Comparison of ENCODE assay signal across 31 cellular contexts in the genomic region with DNA sequence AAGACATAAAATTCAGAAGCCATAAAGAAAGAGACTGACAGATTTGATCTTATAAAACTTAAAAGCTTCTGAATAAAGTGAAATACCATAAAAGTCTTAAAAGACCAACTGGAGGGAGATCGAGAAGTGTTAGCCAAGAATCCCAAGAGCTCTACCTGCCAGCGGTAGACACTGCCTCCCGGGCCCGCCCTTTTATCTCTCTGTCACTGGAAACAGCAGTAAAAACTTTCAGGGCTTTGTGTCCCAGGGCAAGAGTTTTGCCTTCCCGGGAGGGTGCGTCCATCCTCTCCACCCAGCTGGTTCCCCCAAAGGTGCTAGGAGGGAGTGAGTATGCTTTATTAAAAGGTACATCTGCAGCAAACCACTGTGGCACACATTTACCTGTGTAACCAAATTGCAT. TPM values are rescaled to one million over a fixed set of nuclear protein-coding genes. Genes with fewer than 3 reads are reported as not detected.
"Had no signal": no experiment of that assay in that cellular context is flagged by ENCODE, and none has a peak within 500 bp of the region (broad histone marks: within the 10 kb centered on the region; RNA-seq: fewer than 3 reads in every experiment).

No MANE protein-coding gene starts in this region.

- DNase-seq: effector CD8-positive, alpha-beta T cell; foreskin keratinocyte; glutamatergic neuron; heart right ventricle; hippocampal formation; kidney glomerular epithelial cell; left ventricle myocardium superior; lower lobe of right lung; natural killer cell; pancreas; stimulated activated CD4-positive, alpha-beta T cell treated with anti-CD3 and anti-CD28 coated beads, Interleukin-2, amount 100 ng/mL, for 24 hours; stimulated activated CD4-positive, alpha-beta T cell treated with anti-CD3 and anti-CD28 coated beads, Interleukin-4, amount 100 ng/mL, for 4 hours; stimulated activated naive CD8-positive, alpha-beta T cell treated with anti-CD3 and anti-CD28 coated beads, Interleukin-15, Interleukin-2, amounts not matched to agents 100 U/mL and 50 U/mL, for 24 hours; substantia nigra; testis; tibial artery; upper lobe of right lung; uterus had no signal

- H3K4me3 ChIP-seq: esophagus muscularis mucosa, gastroesophageal sphincter, heart right ventricle, lower lobe of right lung, pancreas, prostate gland, right atrium auricular region, testis, tibial artery, upper lobe of right lung, uterus had no signal

- H3K36me3 ChIP-seq: esophagus muscularis mucosa, gastroesophageal sphincter, heart right ventricle, lower lobe of right lung, neutrophil, pancreas, prostate gland, right atrium auricular region, tibial artery, upper lobe of right lung, uterus had no signal

- ATAC-seq: foreskin keratinocyte; gastroesophageal sphincter; heart right ventricle; left ventricle myocardium superior; lower lobe of right lung; natural killer cell; pancreas; sciatic nerve; stimulated activated memory B cell treated with anti-CD40 and anti-IgM and Interleukin-4, amounts not matched to agents 10 μg/mL and 1 μg/mL and 100 μg/mL, for 72 hours; stimulated activated naive CD8-positive, alpha-beta T cell treated with anti-CD3 and anti-CD28 coated beads, Interleukin-15, Interleukin-2, amounts not matched to agents 100 U/mL and 50 U/mL, for 24 hours; upper lobe of right lung had no signal

- H3K4me1 ChIP-seq: foreskin keratinocyte, gastroesophageal sphincter, lower lobe of right lung, pancreas, prostate gland, right atrium auricular region, testis, tibial artery, upper lobe of right lung, uterus had no signal

- H3K27ac ChIP-seq: esophagus muscularis mucosa, foreskin keratinocyte, gastroesophageal sphincter, heart right ventricle, lower lobe of right lung, neutrophil, pancreas, prostate gland, right atrium auricular region, testis, tibial artery, upper lobe of right lung, uterus had no signal

- H3K9me3 ChIP-seq: esophagus muscularis mucosa, gastroesophageal sphincter, heart right ventricle, lower lobe of right lung, neutrophil, pancreas, prostate gland, right atrium auricular region, testis, tibial artery, upper lobe of right lung, uterus had no signal

- H3K27me3 ChIP-seq: heart right ventricle, pancreas, right atrium auricular region, testis, upper lobe of right lung, uterus had no signal

RNA-seq across cellular contexts. Expression of gene PLA2G12B, which starts 5.8 kb away (rescaled TPM):
- total RNA-seq: cerebellum, endothelial cell of umbilical vein, epithelial cell of proximal tubule, esophagus muscularis mucosa, fibroblast of lung, foreskin keratinocyte, gastroesophageal sphincter, left ventricle myocardium superior, mesenteric fat pad, natural killer cell, omental fat pad, pancreas, prostate gland, sciatic nerve, testis, uterus had no signal

RNA-seq across cellular contexts. Expression of gene OIT3, which starts 55.2 kb away (rescaled TPM):
- total RNA-seq: epithelial cell of proximal tubule, esophagus muscularis mucosa, foreskin keratinocyte, left ventricle myocardium superior, mesenteric fat pad, natural killer cell, omental fat pad, prostate gland, sciatic nerve, upper lobe of right lung had no signal
